ENCODE assay signal across 7 cellular contexts in genomic region chr17:7855643-7856080, GRCh38. TPM values are rescaled to one million over a fixed set of nuclear protein-coding genes. Genes with fewer than 3 reads are reported as not detected.
DNase-seq lines count a peak whose midpoint lies in the region; ATAC-seq, FAIRE-seq and TF ChIP-seq lines count a peak whose summit lies in the region.

No MANE protein-coding gene starts in this region.

- H3K9me3 Mint-ChIP-seq in activated B cell treated with CpG ODN at 0.5 μM for 24 hours, result no peaks in the 10 kb centered on the region

- no peak overlapping the region for H3K27ac ChIP-seq in iPS-20b (ENCODE audit: low read length)
- H3K27ac ChIP-seq in stomach, result peak overlapping the region; percentile 93 to 96 (median 94)

- 32 to 44% (median 40%) methylated on average over 15 to 20 of the region's 20 CpGs for WGBS in stomach, 5 donors

- no peak for TF ChIP-seq EP300 in stomach (IDR thresholded peaks at IDR 0.05)

- peaks cover 42% of the 10 kb centered on the region for H3K36me3 Mint-ChIP-seq in activated B cell treated with CpG ODN at 0.5 μM for 24 hours (ENCODE audit: low read depth)

- TF ChIP-seq CTCF in activated B cell treated with CpG ODN at 0.5 μM for 24 hours (IDR thresholded peaks at IDR 0.05) (no peak), stomach (IDR thresholded peaks at IDR 0.05) (no peak)

- CTCF ChIA-PET in HEK293T (lab: Yijun Ruan, JAX) (interaction anchor here (0.7 to 1.1 kb wide), 2 partner anchors 21 to 32 kb away, joined by 3 read pairs; no protein-coding TSS in a partner anchor), activated B cell treated with CpG ODN at 0.5 μM for 24 hours (lab: Charles Lee) (interaction anchor here (1.0 to 1.3 kb wide), 2 partner anchors 20 to 31 kb away, joined by 3 read pairs; no protein-coding TSS in a partner anchor)

- intact Hi-C loops in activated B cell treated with CpG ODN at 0.5 μM for 24 hours (cut with micrococcal nuclease), result loop anchor here (2.0 to 10.0 kb wide), 6 partner anchors 59 to 1203 kb away; partner anchors contain the start of genes C17orf100, FXR2 and MED31
- intact Hi-C loops in stomach (cut with DNase I; ENCODE audit: low total_unique reads), result loop anchor here (10.0 kb wide), 1 partner anchor 111 kb away; no protein-coding TSS in a partner anchor

- H3K4me1 ChIP-seq in iPS-20b (ENCODE audit: insufficient read depth, low read length) (peaks cover 17% of the 10 kb centered on the region; the same call in 1 of the 2 replicates), stomach (peaks cover 42 to 65% (median 55%) of the 10 kb centered on the region in 4 donors)

- H3K4me3 Mint-ChIP-seq in activated B cell treated with CpG ODN at 0.5 μM for 24 hours, result no peak overlapping the region

- peak; percentile 11 for DNase-seq in HEK293T (ENCODE audit: extremely low spot score)
- DNase-seq in activated B cell treated with CpG ODN at 0.5 μM for 24 hours, result peak; percentile 15
- DNase-seq in stomach, result no peak
- DNase-seq in NCI-H2171 (lab: John Stamatoyannopoulos, UW), result no peak
- DNase-seq in HTR-8/SVneo (ENCODE audit: insufficient read length, low spot score), result no peak

- TF ChIP-seq POLR2A in stomach (IDR thresholded peaks at IDR 0.05), result no peak

- FAIRE-seq in HTR-8/SVneo (lab: Jason Lieb, UNC), result no peak

- H3K36me3 ChIP-seq in iPS-20b (ENCODE audit: insufficient read depth, low read depth, low read length), result no peaks in the 10 kb centered on the region
- peaks cover 29 to 57% (median 46%) of the 10 kb centered on the region in 4 donors for H3K36me3 ChIP-seq in stomach

- H3K4me1 Mint-ChIP-seq in activated B cell treated with CpG ODN at 0.5 μM for 24 hours, result peaks cover 20% of the 10 kb centered on the region

- H3K27me3 ChIP-seq in iPS-20b (ENCODE audit: insufficient read depth, low read length) (peaks cover 58% of the 10 kb centered on the region), stomach (no peaks in the 10 kb centered on the region)

- H3K4me3 ChIP-seq in iPS-20b (ENCODE audit: low read length) (peak overlapping the region; percentile 92), stomach (peak overlapping the region; percentile 64 to 77 (median 68))

- H3K27ac Mint-ChIP-seq in activated B cell treated with CpG ODN at 0.5 μM for 24 hours, result no peak overlapping the region

- H3K9me3 ChIP-seq in iPS-20b (ENCODE audit: insufficient read depth, low read depth, low read length) (no peaks in the 10 kb centered on the region), stomach (no peaks in the 10 kb centered on the region)

- H3K9ac ChIP-seq in iPS-20b (ENCODE audit: low read depth, low read length), result no peak overlapping the region

- no peaks in the 10 kb centered on the region for H3K27me3 Mint-ChIP-seq in activated B cell treated with CpG ODN at 0.5 μM for 24 hours

- ATAC-seq in activated B cell treated with CpG ODN at 0.5 μM for 24 hours (ENCODE audit: low read depth) (no peak), HG03520 (IDR thresholded peaks at IDR 0.05; ENCODE audit: unreplicated experiment) (no peak)

- POLR2A ChIA-PET in HEK293T (lab: Yijun Ruan, JAX), result interaction anchor here (0.6 to 1.9 kb wide), 5 partner anchors 11 to 40 kb away, joined by 3 to 18 read pairs (median 3); no protein-coding TSS in a partner anchor
- POLR2A ChIA-PET in activated B cell treated with CpG ODN at 0.5 μM for 24 hours (lab: Charles Lee), result interaction anchor here (0.6 to 3.1 kb wide), 4 partner anchors 12 to 647 kb away, joined by 3 to 98 read pairs (median 41); partner anchors contain the start of gene KDM6B

TF ChIP-seq in HEK293T, 16 proteins besides CTCF, POLR2A, EP300 and RAD21:
- TF ChIP-seq CTBP1 (IDR thresholded peaks at IDR 0.05; ENCODE audit: borderline replicate concordance) (no peak), PKNOX1 (IDR thresholded peaks at IDR 0.05) (no peak), SUZ12 (IDR thresholded peaks at IDR 0.05) (no peak), TARDBP (IDR thresholded peaks at IDR 0.05) (no peak), HDGF (IDR thresholded peaks at IDR 0.05; ENCODE audit: borderline replicate concordance) (no peak), ZNF384 (IDR thresholded peaks at IDR 0.05) (no peak)
TF ChIP-seq in HEK293T: peak in this region for 0.

RNA-seq across cellular contexts. Expression of gene TMEM88, which starts 0.8 kb away (rescaled TPM):
- total RNA-seq in activated B cell treated with CpG ODN at 0.5 μM for 24 hours, result 3.2 and 7.1 TPM in 2 replicates
- 1 to 10 TPM in 3 of 5 donors, not detected in 2; 1.8 to 3.8 (median 3.5) TPM for total RNA-seq in stomach
- polyA plus RNA-seq in stomach, result 10 to 100 TPM; 17.0 to 36.0 (median 17.4) TPM

RNA-seq across cellular contexts. Expression of gene NAA38, which starts 1.7 kb away (rescaled TPM):
- 36.0 and 47.9 TPM in 2 replicates for total RNA-seq in activated B cell treated with CpG ODN at 0.5 μM for 24 hours
- 100 to 1,000 TPM in 2 of 5 donors, 10 to 100 TPM in 3; 42.0 to 281 (median 94.5) TPM for total RNA-seq in stomach
- polyA plus RNA-seq in stomach, result 100 to 1,000 TPM; 131 to 153 (median 151) TPM

RNA-seq across cellular contexts. Expression of gene CYB5D1, which starts 2.1 kb away (rescaled TPM):
- total RNA-seq in activated B cell treated with CpG ODN at 0.5 μM for 24 hours, result 5.4 and 6.1 TPM in 2 replicates
- total RNA-seq in stomach, result 10 to 100 TPM in 1 of 5 donors, 1 to 10 TPM in 3, not detected in 1; 1.8 to 12.0 (median 3.3) TPM
- 1 to 10 TPM; 4.9 to 9.0 (median 5.3) TPM for polyA plus RNA-seq in stomach

RNA-seq across cellular contexts. Expression of gene KDM6B, which starts 21.6 kb away (rescaled TPM):
- total RNA-seq in activated B cell treated with CpG ODN at 0.5 μM for 24 hours (70.8 and 72.5 TPM in 2 replicates), stomach (10 to 100 TPM in 4 of 5 donors, 1 to 10 TPM in 1; 7.5 to 27.2 (median 12.9) TPM)
- polyA plus RNA-seq in stomach, result 1 to 10 TPM; 4.6 to 9.6 (median 6.0) TPM

RNA-seq across cellular contexts. Expression of gene CHD3, which starts 32.9 kb away (rescaled TPM):
- total RNA-seq in activated B cell treated with CpG ODN at 0.5 μM for 24 hours, result 103 and 109 TPM in 2 replicates
- 100 to 1,000 TPM in 1 of 5 donors, 10 to 100 TPM in 4; 43.0 to 190 (median 60.7) TPM for total RNA-seq in stomach
- polyA plus RNA-seq in stomach, result 10 to 100 TPM; 51.9 to 97.3 (median 69.1) TPM

Comparison
In these comparisons a context has a peak if more than half of its experiments do, and no peak if none do; other contexts are left out.
1. DNase-seq: peak in HEK293T (single experiment) and activated B cell treated with CpG ODN at 0.5 μM for 24 hours (single experiment); none in stomach (single experiment), NCI-H2171 (single experiment) and HTR-8/SVneo (single experiment).